Comparison of ENCODE assay signal across 11 cellular contexts in genomic region chr15:74245342-74245931, GRCh38. TPM values are rescaled to one million over a fixed set of nuclear protein-coding genes. Genes with fewer than 3 reads are reported as not detected.
DNase-seq lines count a peak whose midpoint lies in the region; ATAC-seq and TF ChIP-seq lines count a peak whose summit lies in the region.
"Had no signal": no experiment of that assay in that cellular context is flagged by ENCODE, and none has a peak within 500 bp of the region (broad histone marks: within the 10 kb centered on the region; RNA-seq: fewer than 3 reads in every experiment).

No MANE protein-coding gene starts in this region.

- peaks cover 16 to 44% (median 26%) of the 10 kb centered on the region in 5 donors for H3K27me3 Mint-ChIP-seq in naive thymus-derived CD8-positive, alpha-beta T cell

- POLR2A ChIA-PET in naive thymus-derived CD8-positive, alpha-beta T cell (lab: Charles Lee): no interaction called here
- POLR2A ChIA-PET in PC-3 (lab: Charles Lee; ENCODE audit: unreplicated experiment): no interaction called here

- no peaks in the 10 kb centered on the region for H3K9me3 Mint-ChIP-seq in naive thymus-derived CD8-positive, alpha-beta T cell
- H3K9me3 Mint-ChIP-seq: activated B cell treated with CpG ODN at 0.5 μM for 24 hours had no signal

- peaks cover 6% of the 10 kb centered on the region for H3K27me3 ChIP-seq in effector memory CD4-positive, alpha-beta T cell (replicated peaks; ENCODE audit: control insufficient read depth, insufficient read depth, low read length, poor library complexity, severe bottlenecking)
- no peaks in the 10 kb centered on the region for H3K27me3 ChIP-seq in PC-3 (ENCODE audit: low read length)

- no peaks in the 10 kb centered on the region for H3K36me3 Mint-ChIP-seq in naive thymus-derived CD8-positive, alpha-beta T cell

- peak overlapping the region in 8 of 10 donors; percentile 0 to 58 (median 50) for H3K4me3 Mint-ChIP-seq in naive thymus-derived CD8-positive, alpha-beta T cell
- H3K4me3 Mint-ChIP-seq: activated B cell treated with CpG ODN at 0.5 μM for 24 hours had no signal

- H3K9me2 ChIP-seq in PC-3 (replicated peaks; ENCODE audit: low read length): no peaks in the 10 kb centered on the region

- no peaks in the 10 kb centered on the region for H3K36me3 ChIP-seq in ES-I3 (ENCODE audit: insufficient read depth, low read length)
- H3K36me3 ChIP-seq in effector memory CD4-positive, alpha-beta T cell (ENCODE audit: control insufficient read depth, insufficient read depth, low read length): no peaks in the 10 kb centered on the region
- no peaks in the 10 kb centered on the region for H3K36me3 ChIP-seq in PC-3 (ENCODE audit: low read depth, low read length)

- H4K20me1 ChIP-seq in PC-3 (ENCODE audit: low read length): no peaks in the 10 kb centered on the region

- DNase-seq in NCI-H2029 treated with DMSO at 0.1 percent for 48 hours (lab: John Stamatoyannopoulos, UW): peak; percentile 33
- DNase-seq in activated naive CD4-positive, alpha-beta T cell treated with anti-CD3 and anti-CD28 coated beads, Interleukin-2, amount 50 U/mL, for 16 hours: peak; percentile 19
- DNase-seq in naive thymus-derived CD8-positive, alpha-beta T cell: peak in 8 of 10 donors; percentile 12 to 72 (median 38)
- DNase-seq in effector memory CD4-positive, alpha-beta T cell: no peak
- DNase-seq in OCI-M1 (lab: John Stamatoyannopoulos, UW): no peak
- no peak for DNase-seq in PC-3
- DNase-seq: activated B cell treated with CpG ODN at 0.5 μM for 24 hours, small intestine had no signal

- no peaks in the 10 kb centered on the region for H3F3A ChIP-seq in PC-3 (ENCODE audit: low read length, unreplicated experiment)

- H3K4me2 ChIP-seq in PC-3 (ENCODE audit: low read length): no peak overlapping the region

- H2AFZ ChIP-seq in PC-3 (ENCODE audit: low read length): no peak overlapping the region

- no TSS peak for BruUV-seq in PC-3 (replicated peaks; lab: Mats Ljungman, UMichigan)

- H3K79me2 ChIP-seq in PC-3 (ENCODE audit: low read length): no peaks in the 10 kb centered on the region

- CTCF ChIA-PET in PC-3 (lab: Charles Lee): no interaction called here

- H3K4me1 ChIP-seq in ES-I3 (ENCODE audit: insufficient read depth, low read length) (peaks cover 29% of the 10 kb centered on the region; the same call in 1 of the 2 replicates), PC-3 (ENCODE audit: insufficient read depth, low read length) (peaks cover 16% of the 10 kb centered on the region)
- peaks cover 6% of the 10 kb centered on the region for H3K4me1 ChIP-seq in effector memory CD4-positive, alpha-beta T cell (ENCODE audit: control insufficient read depth, insufficient read depth, low read length, poor library complexity, severe bottlenecking)

- TF ChIP-seq CTCF in PC-3 (conservative IDR thresholded peaks at IDR 0.05; ENCODE audit: low read depth, low read length): no peak

- H3K4me3 ChIP-seq in effector memory CD4-positive, alpha-beta T cell (ENCODE audit: insufficient read depth, low read depth, low read length, poor library complexity, severe bottlenecking): no peak overlapping the region
- H3K4me3 ChIP-seq in PC-3 (ENCODE audit: low read length): no peak overlapping the region

- H3K9me3 ChIP-seq in ES-I3 (ENCODE audit: control insufficient read depth, insufficient read depth, low read length) (no peaks in the 10 kb centered on the region), PC-3 (ENCODE audit: low read length) (no peaks in the 10 kb centered on the region)
- H3K9me3 ChIP-seq in effector memory CD4-positive, alpha-beta T cell (ENCODE audit: control insufficient read depth, low read length): no peaks in the 10 kb centered on the region

- peak overlapping the region; percentile 2; the same call in 1 of the 2 replicates for H3K9ac ChIP-seq in ES-I3 (ENCODE audit: low read depth, low read length)
- no peak overlapping the region for H3K9ac ChIP-seq in PC-3 (ENCODE audit: low read length)

- H3K4me1 Mint-ChIP-seq in naive thymus-derived CD8-positive, alpha-beta T cell: peaks cover 13 to 23% (median 20%) of the 10 kb centered on the region in 4 donors

- peak overlapping the region in 3 of 10 donors; percentile 20 to 40 (median 32) for H3K27ac Mint-ChIP-seq in naive thymus-derived CD8-positive, alpha-beta T cell
- H3K27ac Mint-ChIP-seq: activated B cell treated with CpG ODN at 0.5 μM for 24 hours had no signal

- H3K27ac ChIP-seq in effector memory CD4-positive, alpha-beta T cell (ENCODE audit: insufficient read depth, low read length, poor library complexity, severe bottlenecking): no peak overlapping the region
- no peak overlapping the region for H3K27ac ChIP-seq in PC-3 (ENCODE audit: low read length)

- ATAC-seq in naive thymus-derived CD8-positive, alpha-beta T cell: peak; percentile 79 to 95
- ATAC-seq in HG03135 (IDR thresholded peaks at IDR 0.05; ENCODE audit: unreplicated experiment) (no peak), PC-3 (no peak)

- intact Hi-C loops in PC-3 (cut with micrococcal nuclease): no loop called here

RNA-seq across cellular contexts. Expression of gene CCDC33, which starts 9.3 kb away (rescaled TPM):
- total RNA-seq in naive thymus-derived CD8-positive, alpha-beta T cell: not detected
- not detected for polyA plus RNA-seq in naive thymus-derived CD8-positive, alpha-beta T cell
- 0.77 TPM in 1 of 2 replicates, not detected in the other for total RNA-seq in PC-3 (2014; rRNA removed)
- total RNA-seq: activated B cell treated with CpG ODN at 0.5 μM for 24 hours, fibroblast of lung had no signal
- polyA plus RNA-seq: fibroblast of lung had no signal

RNA-seq across cellular contexts. Expression of gene STRA6, which starts 42.9 kb away (rescaled TPM):
- not detected for total RNA-seq in naive thymus-derived CD8-positive, alpha-beta T cell
- not detected for polyA plus RNA-seq in naive thymus-derived CD8-positive, alpha-beta T cell
- total RNA-seq in PC-3 (2014; rRNA removed): 0.29 and 5.8 TPM in 2 replicates
- total RNA-seq: activated B cell treated with CpG ODN at 0.5 μM for 24 hours had no signal
- polyA plus RNA-seq: fibroblast of lung had no signal

Comparison
In these comparisons a context has a peak if more than half of its experiments do, and no peak if none do; other contexts are left out.
1. DNase-seq: peak in NCI-H2029 treated with DMSO at 0.1 percent for 48 hours (single experiment), activated naive CD4-positive, alpha-beta T cell treated with anti-CD3 and anti-CD28 coated beads, Interleukin-2, amount 50 U/mL, for 16 hours (single experiment) and naive thymus-derived CD8-positive, alpha-beta T cell (8 of 10); none in effector memory CD4-positive, alpha-beta T cell (0 of 3), OCI-M1 (single experiment) and PC-3 (single experiment).
2. ATAC-seq: peak in naive thymus-derived CD8-positive, alpha-beta T cell (2 of 2); none in HG03135 (single experiment) and PC-3 (single experiment).